In genomic region chrX:32868524-32868895, GRCh38 we compare ENCODE assay signal across 32 cellular contexts.
"Had no signal": no experiment of that assay in that cellular context is flagged by ENCODE, and none has a peak within 500 bp of the region (broad histone marks: within the 10 kb centered on the region; RNA-seq: fewer than 3 reads in every experiment).

No MANE protein-coding gene starts in this region.

- H3K9me3 ChIP-seq: colonic mucosa, esophagus muscularis mucosa, heart right ventricle, mucosa of descending colon, prostate gland, suprapubic skin, transverse colon, upper lobe of right lung, uterus had no signal

- ATAC-seq: foreskin keratinocyte; left colon; left ventricle myocardium superior; mucosa of descending colon; natural killer cell treated with Interleukin-12 subunit alpha and Interleukin-12 subunit beta and Interleukin-15 and Interleukin-18, amount 100 ng/mL, for 72 hours; right cardiac atrium; stimulated activated naive CD8-positive, alpha-beta T cell treated with anti-CD3 and anti-CD28 coated beads, Interleukin-15, amount 100 ng/mL, for 72 hours; upper lobe of right lung had no signal

- H3K4me1 ChIP-seq: colonic mucosa, prostate gland, suprapubic skin, transverse colon, upper lobe of right lung, uterus had no signal

- H3K36me3 ChIP-seq: colonic mucosa, esophagus muscularis mucosa, heart right ventricle, prostate gland, suprapubic skin, transverse colon, upper lobe of right lung, uterus had no signal

- H3K4me3 ChIP-seq: colonic mucosa, esophagus muscularis mucosa, heart right ventricle, lung, mucosa of descending colon, prostate gland, smooth muscle cell, suprapubic skin, transverse colon, upper lobe of right lung, uterus had no signal

- H3K27me3 ChIP-seq: colonic mucosa, esophagus muscularis mucosa, foreskin keratinocyte, heart right ventricle, suprapubic skin, transverse colon, upper lobe of right lung, uterus had no signal

- DNase-seq: colonic mucosa; dermis blood vessel endothelial cell; effector memory CD4-positive, alpha-beta T cell; foreskin keratinocyte; glutamatergic neuron; heart right ventricle; hypothalamus; immature natural killer cell; islet precursor cell; kidney glomerular epithelial cell; left colon; left ventricle myocardium superior; mucosa of descending colon; naive B cell; nucleus accumbens; right cardiac atrium; stimulated activated CD4-positive, alpha-beta T cell treated with anti-CD3 and anti-CD28 coated beads, Interleukin-12 subunit alpha, Interleukin-12 subunit beta, amount 100 ng/mL, for 4 hours; stimulated activated CD4-positive, alpha-beta T cell treated with anti-CD3 and anti-CD28 coated beads, Interleukin-1b, Interleukin-23, amount 100 ng/mL, for 48 hours; stimulated activated CD4-positive, alpha-beta T cell treated with anti-CD3 and anti-CD28 coated beads, Interleukin-4, amount 100 ng/mL, for 1 hour; stimulated activated CD8-positive, alpha-beta memory T cell treated with anti-CD3 and anti-CD28 coated beads, Interleukin-4, amount 100 ng/mL, for 48 hours; stimulated activated naive CD4-positive, alpha-beta T cell; stimulated activated naive CD8-positive, alpha-beta T cell treated with anti-CD3 and anti-CD28 coated beads, Interleukin-15, amount 100 ng/mL, for 72 hours; transverse colon; upper lobe of right lung; uterus had no signal

- FAIRE-seq: endothelial cell of umbilical vein had no signal

- H3K27ac ChIP-seq: colonic mucosa, esophagus muscularis mucosa, foreskin keratinocyte, heart right ventricle, prostate gland, suprapubic skin, transverse colon, upper lobe of right lung, uterus had no signal

- H3K4me2 ChIP-seq: smooth muscle cell had no signal
